Comparison of ENCODE assay signal across 14 cellular contexts in the genomic region with DNA sequence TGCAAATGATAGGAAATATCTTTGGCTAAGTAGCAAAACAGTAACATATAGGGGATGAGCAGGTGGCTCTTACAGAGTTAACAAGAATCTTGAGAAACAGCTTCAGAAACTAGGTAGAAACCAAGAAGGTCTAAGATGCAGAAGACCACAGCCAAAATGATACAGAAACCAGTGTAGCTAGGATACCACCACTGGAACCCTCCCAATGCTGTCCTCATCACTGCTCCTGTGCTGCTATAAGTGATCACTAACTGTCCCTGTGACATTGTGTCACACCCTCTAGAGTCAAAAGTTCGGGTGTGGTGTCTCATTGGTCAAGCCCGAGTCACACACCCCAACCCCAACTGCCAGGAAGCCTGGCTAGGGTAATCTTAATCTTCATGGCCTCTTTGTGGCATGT.
DNase-seq lines count a peak whose midpoint lies in the region; ATAC-seq and TF ChIP-seq lines count a peak whose summit lies in the region.
"Had no signal": no experiment of that assay in that cellular context is flagged by ENCODE, and none has a peak within 500 bp of the region (broad histone marks: within the 10 kb centered on the region; RNA-seq: fewer than 3 reads in every experiment).

No MANE protein-coding gene starts in this region.

- no peak for TF ChIP-seq POLR2A in lower leg skin (IDR thresholded peaks at IDR 0.05)

- H3K27ac Mint-ChIP-seq in T-helper 2 cell treated with Interferon-gamma antibody and Interleukin-4, amounts not matched to agents 5 μg/mL and 100 μg/mL, for 36 hours: no peak overlapping the region
- H3K27ac Mint-ChIP-seq: naive thymus-derived CD8-positive, alpha-beta T cell had no signal

- H3K27me3 Mint-ChIP-seq in T-helper 2 cell treated with Interferon-gamma antibody and Interleukin-4, amounts not matched to agents 5 μg/mL and 100 μg/mL, for 36 hours (ENCODE audit: low read depth): peaks cover 14% of the 10 kb centered on the region

- peak; percentile 76 for ATAC-seq in GM18861 (IDR thresholded peaks at IDR 0.05; ENCODE audit: unreplicated experiment)
- ATAC-seq in GM19463 (IDR thresholded peaks at IDR 0.05; ENCODE audit: unreplicated experiment): peak; percentile 78
- peak; percentile 96 for ATAC-seq in HG02938 (IDR thresholded peaks at IDR 0.05; ENCODE audit: unreplicated experiment)
- ATAC-seq in HG03565 (IDR thresholded peaks at IDR 0.05; ENCODE audit: unreplicated experiment): peak; percentile 70
- ATAC-seq: left lung; naive thymus-derived CD8-positive, alpha-beta T cell had no signal

- intact Hi-C loops in lower leg skin (cut with DNase I; ENCODE audit: low total_unique reads): no loop called here

- H3K4me1 Mint-ChIP-seq in T-helper 2 cell treated with Interferon-gamma antibody and Interleukin-4, amounts not matched to agents 5 μg/mL and 100 μg/mL, for 36 hours (ENCODE audit: low read depth): no peaks in the 10 kb centered on the region
- H3K4me1 Mint-ChIP-seq: naive thymus-derived CD8-positive, alpha-beta T cell had no signal

- no peak overlapping the region for H3K4me3 ChIP-seq in lower leg skin (ENCODE audit: low read depth, poor library complexity, severe bottlenecking)
- H3K4me3 ChIP-seq: BLaER1 treated with 17β-estradiol and CSF1 and Interleukin-3, amounts not matched to agents 10 nM and 100 nM; heart right ventricle; left lung; right atrium auricular region had no signal

- WGBS in lower leg skin, 2 donors: 77 to 79% methylated on average over 2 of the region's 2 CpGs

- H3K4me3 Mint-ChIP-seq in T-helper 2 cell treated with Interferon-gamma antibody and Interleukin-4, amounts not matched to agents 5 μg/mL and 100 μg/mL, for 36 hours: no peak overlapping the region
- H3K4me3 Mint-ChIP-seq: naive thymus-derived CD8-positive, alpha-beta T cell had no signal

- no peaks in the 10 kb centered on the region for H3K9me3 Mint-ChIP-seq in T-helper 2 cell treated with Interferon-gamma antibody and Interleukin-4, amounts not matched to agents 5 μg/mL and 100 μg/mL, for 36 hours

- DNase-seq in T-helper 2 cell treated with Interferon-gamma antibody and Interleukin-4, amounts not matched to agents 5 μg/mL and 100 μg/mL, for 36 hours (ENCODE audit: low spot score): no peak
- DNase-seq in NCI-H128 (lab: John Stamatoyannopoulos, UW; ENCODE audit: unreplicated experiment) (no peak), lower leg skin (ENCODE audit: low spot score in 2 of 2) (no peak), T-helper 2 cell (no peak)
- DNase-seq: heart right ventricle; left lung; naive thymus-derived CD8-positive, alpha-beta T cell; SK-N-SH had no signal

- H3K36me3 Mint-ChIP-seq in T-helper 2 cell treated with Interferon-gamma antibody and Interleukin-4, amounts not matched to agents 5 μg/mL and 100 μg/mL, for 36 hours (ENCODE audit: low read depth): no peaks in the 10 kb centered on the region

- TF ChIP-seq CTCF in lower leg skin (IDR thresholded peaks at IDR 0.05): no peak
